Comparison of ENCODE assay signal across 1 cellular context in the genomic region with DNA sequence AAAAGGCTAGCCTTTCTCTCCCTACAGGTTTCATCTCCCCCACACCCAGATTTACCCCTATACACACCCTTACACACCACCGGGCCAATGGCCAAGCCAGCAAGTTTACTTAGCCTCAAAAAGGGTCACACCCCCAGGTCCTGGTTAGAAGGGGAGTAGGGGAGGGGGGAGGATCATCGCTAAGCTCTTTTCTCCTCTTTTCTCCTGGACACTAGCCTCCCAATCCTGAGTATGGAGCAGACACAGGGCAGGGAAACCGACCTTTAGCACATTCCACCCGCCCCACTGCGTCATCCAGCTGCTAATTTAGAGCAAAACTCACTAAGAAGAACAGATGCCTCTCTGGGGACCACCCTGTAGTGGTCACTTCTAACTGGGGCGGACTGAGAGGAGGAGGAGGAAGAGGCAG.
TF ChIP-seq lines count a peak whose summit lies in the region.

No MANE protein-coding gene starts in this region.

TF ChIP-seq in HepG2, 621 proteins besides CTCF, POLR2A, EP300 and RAD21 (continues in another document):
- TF ChIP-seq DDIT3 (CRISPR knock-in tag; IDR thresholded peaks at IDR 0.05) (no peak), PTBP1 (IDR thresholded peaks at IDR 0.05; ENCODE audit: low read depth, low read length, poor library complexity, severe bottlenecking) (no peak), SAP130 (CRISPR knock-in tag; IDR thresholded peaks at IDR 0.05; ENCODE audit: low read depth) (peak; percentile 31; the same call in 1 of the 2 replicates), HNRNPL (IDR thresholded peaks at IDR 0.05; ENCODE audit: low read depth, low read length) (no peak), GATAD2A (CRISPR knock-in tag; IDR thresholded peaks at IDR 0.05) (peak; percentile 14; the same call in 1 of the 2 replicates), RXRB (CRISPR knock-in tag; IDR thresholded peaks at IDR 0.05; ENCODE audit: borderline replicate concordance) (peak; percentile 40; the same call in 1 of the 2 replicates), BRD4 (CRISPR knock-in tag; IDR thresholded peaks at IDR 0.05) (no peak), THRA (CRISPR knock-in tag; IDR thresholded peaks at IDR 0.05; ENCODE audit: borderline replicate concordance) (peak; percentile 24; the same call in 1 of the 2 replicates), ARID5B (CRISPR knock-in tag; IDR thresholded peaks at IDR 0.05) (no peak), ZSCAN9 (CRISPR knock-in tag; IDR thresholded peaks at IDR 0.05; ENCODE audit: borderline replicate concordance) (no peak), PBX2 (CRISPR knock-in tag; IDR thresholded peaks at IDR 0.05) (no peak), ZNF615 (CRISPR knock-in tag; IDR thresholded peaks at IDR 0.05; ENCODE audit: borderline replicate concordance) (no peak), CREM (IDR thresholded peaks at IDR 0.05) (peak; percentile 25; the same call in 1 of the 2 replicates), CREM (CRISPR knock-in tag; IDR thresholded peaks at IDR 0.05) (no peak), ZBTB21 (CRISPR knock-in tag; IDR thresholded peaks at IDR 0.05) (no peak), ZFX (CRISPR knock-in tag; IDR thresholded peaks at IDR 0.05; ENCODE audit: low read depth) (no peak), KDM1A (CRISPR knock-in tag; IDR thresholded peaks at IDR 0.05) (no peak), SMAD9 (CRISPR knock-in tag; IDR thresholded peaks at IDR 0.05) (no peak), U2AF2 (IDR thresholded peaks at IDR 0.05; ENCODE audit: low read depth, low read length) (no peak), GRHL1 (CRISPR knock-in tag; conservative IDR thresholded peaks at IDR 0.05) (no peak), KDM5B (CRISPR knock-in tag; IDR thresholded peaks at IDR 0.05; ENCODE audit: borderline replicate concordance) (no peak), FOXJ3 (CRISPR knock-in tag; IDR thresholded peaks at IDR 0.05; ENCODE audit: borderline replicate concordance) (no peak), NFE2L1 (CRISPR knock-in tag; IDR thresholded peaks at IDR 0.05; ENCODE audit: borderline replicate concordance) (no peak), HNF1A (IDR thresholded peaks at IDR 0.05; ENCODE audit: low read depth) (no peak), HNF1A (CRISPR knock-in tag; IDR thresholded peaks at IDR 0.05; ENCODE audit: borderline replicate concordance) (no peak), LCORL (IDR thresholded peaks at IDR 0.05) (no peak), LCORL (CRISPR knock-in tag; IDR thresholded peaks at IDR 0.05) (peak; percentile 77)
- TF ChIP-seq, protein P1, sequence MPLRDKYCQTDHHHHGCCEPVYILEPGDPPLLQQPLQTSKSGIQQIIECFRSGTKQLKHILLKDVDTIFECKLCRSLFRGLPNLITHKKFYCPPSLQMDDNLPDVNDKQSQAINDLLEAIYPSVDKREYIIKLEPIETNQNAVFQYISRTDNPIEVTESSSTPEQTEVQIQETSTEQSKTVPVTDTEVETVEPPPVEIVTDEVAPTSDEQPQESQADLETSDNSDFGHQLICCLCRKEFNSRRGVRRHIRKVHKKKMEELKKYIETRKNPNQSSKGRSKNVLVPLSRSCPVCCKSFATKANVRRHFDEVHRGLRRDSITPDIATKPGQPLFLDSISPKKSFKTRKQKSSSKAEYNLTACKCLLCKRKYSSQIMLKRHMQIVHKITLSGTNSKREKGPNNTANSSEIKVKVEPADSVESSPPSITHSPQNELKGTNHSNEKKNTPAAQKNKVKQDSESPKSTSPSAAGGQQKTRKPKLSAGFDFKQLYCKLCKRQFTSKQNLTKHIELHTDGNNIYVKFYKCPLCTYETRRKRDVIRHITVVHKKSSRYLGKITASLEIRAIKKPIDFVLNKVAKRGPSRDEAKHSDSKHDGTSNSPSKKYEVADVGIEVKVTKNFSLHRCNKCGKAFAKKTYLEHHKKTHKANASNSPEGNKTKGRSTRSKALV (CRISPR knock-in tag; IDR thresholded peaks at IDR 0.05) = no peak
- TF ChIP-seq, protein P2, sequence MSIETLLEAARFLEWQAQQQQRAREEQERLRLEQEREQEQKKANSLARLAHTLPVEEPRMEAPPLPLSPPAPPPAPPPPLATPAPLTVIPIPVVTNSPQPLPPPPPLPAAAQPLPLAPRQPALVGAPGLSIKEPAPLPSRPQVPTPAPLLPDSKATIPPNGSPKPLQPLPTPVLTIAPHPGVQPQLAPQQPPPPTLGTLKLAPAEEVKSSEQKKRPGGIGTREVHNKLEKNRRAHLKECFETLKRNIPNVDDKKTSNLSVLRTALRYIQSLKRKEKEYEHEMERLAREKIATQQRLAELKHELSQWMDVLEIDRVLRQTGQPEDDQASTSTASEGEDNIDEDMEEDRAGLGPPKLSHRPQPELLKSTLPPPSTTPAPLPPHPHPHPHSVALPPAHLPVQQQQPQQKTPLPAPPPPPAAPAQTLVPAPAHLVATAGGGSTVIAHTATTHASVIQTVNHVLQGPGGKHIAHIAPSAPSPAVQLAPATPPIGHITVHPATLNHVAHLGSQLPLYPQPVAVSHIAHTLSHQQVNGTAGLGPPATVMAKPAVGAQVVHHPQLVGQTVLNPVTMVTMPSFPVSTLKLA (IDR thresholded peaks at IDR 0.05) = no peak
- TF ChIP-seq, protein P3, sequence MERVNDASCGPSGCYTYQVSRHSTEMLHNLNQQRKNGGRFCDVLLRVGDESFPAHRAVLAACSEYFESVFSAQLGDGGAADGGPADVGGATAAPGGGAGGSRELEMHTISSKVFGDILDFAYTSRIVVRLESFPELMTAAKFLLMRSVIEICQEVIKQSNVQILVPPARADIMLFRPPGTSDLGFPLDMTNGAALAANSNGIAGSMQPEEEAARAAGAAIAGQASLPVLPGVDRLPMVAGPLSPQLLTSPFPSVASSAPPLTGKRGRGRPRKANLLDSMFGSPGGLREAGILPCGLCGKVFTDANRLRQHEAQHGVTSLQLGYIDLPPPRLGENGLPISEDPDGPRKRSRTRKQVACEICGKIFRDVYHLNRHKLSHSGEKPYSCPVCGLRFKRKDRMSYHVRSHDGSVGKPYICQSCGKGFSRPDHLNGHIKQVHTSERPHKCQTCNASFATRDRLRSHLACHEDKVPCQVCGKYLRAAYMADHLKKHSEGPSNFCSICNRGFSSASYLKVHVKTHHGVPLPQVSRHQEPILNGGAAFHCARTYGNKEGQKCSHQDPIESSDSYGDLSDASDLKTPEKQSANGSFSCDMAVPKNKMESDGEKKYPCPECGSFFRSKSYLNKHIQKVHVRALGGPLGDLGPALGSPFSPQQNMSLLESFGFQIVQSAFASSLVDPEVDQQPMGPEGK (CRISPR knock-in tag; IDR thresholded peaks at IDR 0.05) = peak; percentile 77
